In the genomic region with DNA sequence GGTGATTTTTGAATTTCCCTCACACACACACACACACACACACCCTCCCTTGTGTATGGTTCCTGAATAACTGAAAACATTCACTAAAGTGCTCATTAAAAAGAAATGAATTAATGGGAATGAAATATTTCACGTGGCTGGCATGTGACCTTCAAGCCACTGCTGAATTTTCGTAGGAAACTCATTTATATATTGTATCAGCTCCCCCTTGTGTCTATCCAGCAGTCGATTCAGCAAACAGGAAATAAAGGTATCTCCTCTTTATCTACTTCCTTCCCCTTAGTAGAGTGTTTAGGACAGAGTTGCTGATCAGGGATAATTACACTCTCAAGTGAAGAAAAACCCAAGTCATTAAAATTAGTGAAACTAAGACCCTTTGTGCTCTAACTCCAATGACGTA, we compare ENCODE assay signal across 12 cellular contexts.
DNase-seq lines count a peak whose midpoint lies in the region; ATAC-seq and TF ChIP-seq lines count a peak whose summit lies in the region.
"Had no signal": no experiment of that assay in that cellular context is flagged by ENCODE, and none has a peak within 500 bp of the region (broad histone marks: within the 10 kb centered on the region; RNA-seq: fewer than 3 reads in every experiment).

No MANE protein-coding gene starts in this region.

- no peak overlapping the region for H3K4me2 ChIP-seq in MM.1S (ENCODE audit: low read depth, low read length)

- ATAC-seq in GM19023 (IDR thresholded peaks at IDR 0.05; ENCODE audit: unreplicated experiment) (no peak), upper lobe of right lung (no peak)

- H3K79me2 ChIP-seq in MM.1S (ENCODE audit: low read length) = no peaks in the 10 kb centered on the region

- H3K4me1 ChIP-seq in MM.1S (ENCODE audit: low read length) = peaks cover 5% of the 10 kb centered on the region
- H3K4me1 ChIP-seq in liver (ENCODE audit: control insufficient read depth in 4 of 4, insufficient read depth in 4 of 4, low read length in 3 of 4) = no peaks in the 10 kb centered on the region
- H3K4me1 ChIP-seq in upper lobe of right lung = no peaks in the 10 kb centered on the region

- H3K9ac ChIP-seq in MM.1S (ENCODE audit: low read length) = no peak overlapping the region
- no peak overlapping the region for H3K9ac ChIP-seq in liver (ENCODE audit: low read depth in 1 of 2, low read length in 2 of 2)

- peak; percentile 49 for TF ChIP-seq CTCF in MM.1S (IDR thresholded peaks at IDR 0.05; ENCODE audit: low read length)
- TF ChIP-seq CTCF in liver (IDR thresholded peaks at IDR 0.05; ENCODE audit: low read depth, low read length, missing input control) = no peak
- no peak for TF ChIP-seq CTCF in upper lobe of right lung (IDR thresholded peaks at IDR 0.05)

- no peak overlapping the region for H3K27ac ChIP-seq in MM.1S (ENCODE audit: low read length)
- no peak overlapping the region for H3K27ac ChIP-seq in liver (ENCODE audit: low read depth in 1 of 2, low read length in 2 of 2)
- H3K27ac ChIP-seq in upper lobe of right lung = no peak overlapping the region
- H3K27ac ChIP-seq: ovary, RWPE1 had no signal

- DNase-seq in GM03348 (ENCODE audit: low spot score) (peak; percentile 2), MM.1S (peak; percentile 53), amniotic epithelial cell (ENCODE audit: low read depth) (peak; percentile 10), upper lobe of right lung (no peak), A172 (ENCODE audit: low spot score) (no peak)
- DNase-seq: activated CD8-positive, alpha-beta memory T cell treated with anti-CD3 and anti-CD28 coated beads for 24 hours; activated gamma-delta T cell treated with Interleukin-2 at 50 U/mL for 16 hours; NCI-H345; ovary had no signal

- H4K20me1 ChIP-seq in MM.1S (ENCODE audit: insufficient read depth, low read length) = no peaks in the 10 kb centered on the region

- intact Hi-C loops in upper lobe of right lung (cut with DNase I) = no loop called here

- H3F3A ChIP-seq in MM.1S (ENCODE audit: insufficient read depth, low read length) = no peaks in the 10 kb centered on the region

- H3K27me3 ChIP-seq in MM.1S (replicated peaks; ENCODE audit: insufficient read depth, low read length) (no peaks in the 10 kb centered on the region), liver (ENCODE audit: control insufficient read depth in 4 of 4, insufficient read depth in 4 of 4, low read length in 3 of 4) (no peaks in the 10 kb centered on the region), upper lobe of right lung (no peaks in the 10 kb centered on the region)
- H3K27me3 ChIP-seq: ovary had no signal

- H2AFZ ChIP-seq in MM.1S (ENCODE audit: low read length) = peak overlapping the region; percentile 35

- peak; percentile 45 to 50 for TF ChIP-seq RAD21 in liver (IDR thresholded peaks at IDR 0.05)

- H3K4me3 ChIP-seq in MM.1S (ENCODE audit: low read length) = no peak overlapping the region
- H3K4me3 ChIP-seq in liver (ENCODE audit: low read depth in 1 of 3, low read length in 3 of 3) = no peak overlapping the region
- H3K4me3 ChIP-seq in upper lobe of right lung = no peak overlapping the region
- H3K4me3 ChIP-seq: ovary had no signal

- no peaks in the 10 kb centered on the region for H3K9me2 ChIP-seq in MM.1S (replicated peaks; ENCODE audit: insufficient read depth, low read length)

- 40% methylated on average over 4 of the region's 4 CpGs for WGBS in liver

- H3K9me3 ChIP-seq in MM.1S (replicated peaks; ENCODE audit: insufficient read depth, low read length) (no peaks in the 10 kb centered on the region; the same call in 1 of the 2 replicates), liver (ENCODE audit: control insufficient read depth in 4 of 4, low read length in 3 of 4) (no peaks in the 10 kb centered on the region), upper lobe of right lung (no peaks in the 10 kb centered on the region)
- H3K9me3 ChIP-seq: ovary had no signal

- H3K36me3 ChIP-seq in MM.1S (replicated peaks; ENCODE audit: insufficient read depth, low read length) (no peaks in the 10 kb centered on the region), liver (ENCODE audit: control insufficient read depth in 4 of 4, insufficient read depth in 3 of 4, low read depth in 1 of 4, low read length in 3 of 4) (no peaks in the 10 kb centered on the region), upper lobe of right lung (no peaks in the 10 kb centered on the region)
- H3K36me3 ChIP-seq: ovary had no signal

TF ChIP-seq in liver, 16 proteins besides CTCF, POLR2A, EP300 and RAD21:
- no peak for TF ChIP-seq JUND (IDR thresholded peaks at IDR 0.05)
- TF ChIP-seq HNF4G (IDR thresholded peaks at IDR 0.05) = no peak
- TF ChIP-seq NR2F2 (IDR thresholded peaks at IDR 0.05) = no peak
- TF ChIP-seq, protein P1, sequence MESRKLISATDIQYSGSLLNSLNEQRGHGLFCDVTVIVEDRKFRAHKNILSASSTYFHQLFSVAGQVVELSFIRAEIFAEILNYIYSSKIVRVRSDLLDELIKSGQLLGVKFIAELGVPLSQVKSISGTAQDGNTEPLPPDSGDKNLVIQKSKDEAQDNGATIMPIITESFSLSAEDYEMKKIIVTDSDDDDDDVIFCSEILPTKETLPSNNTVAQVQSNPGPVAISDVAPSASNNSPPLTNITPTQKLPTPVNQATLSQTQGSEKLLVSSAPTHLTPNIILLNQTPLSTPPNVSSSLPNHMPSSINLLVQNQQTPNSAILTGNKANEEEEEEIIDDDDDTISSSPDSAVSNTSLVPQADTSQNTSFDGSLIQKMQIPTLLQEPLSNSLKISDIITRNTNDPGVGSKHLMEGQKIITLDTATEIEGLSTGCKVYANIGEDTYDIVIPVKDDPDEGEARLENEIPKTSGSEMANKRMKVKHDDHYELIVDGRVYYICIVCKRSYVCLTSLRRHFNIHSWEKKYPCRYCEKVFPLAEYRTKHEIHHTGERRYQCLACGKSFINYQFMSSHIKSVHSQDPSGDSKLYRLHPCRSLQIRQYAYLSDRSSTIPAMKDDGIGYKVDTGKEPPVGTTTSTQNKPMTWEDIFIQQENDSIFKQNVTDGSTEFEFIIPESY (IDR thresholded peaks at IDR 0.05) = no peak
- no peak for TF ChIP-seq MAX (IDR thresholded peaks at IDR 0.05)
- TF ChIP-seq RXRA (IDR thresholded peaks at IDR 0.05) = no peak
- TF ChIP-seq, protein P2, sequence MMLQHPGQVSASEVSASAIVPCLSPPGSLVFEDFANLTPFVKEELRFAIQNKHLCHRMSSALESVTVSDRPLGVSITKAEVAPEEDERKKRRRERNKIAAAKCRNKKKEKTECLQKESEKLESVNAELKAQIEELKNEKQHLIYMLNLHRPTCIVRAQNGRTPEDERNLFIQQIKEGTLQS (IDR thresholded peaks at IDR 0.05) = no peak
- TF ChIP-seq SP1 (IDR thresholded peaks at IDR 0.05) = no peak
- TF ChIP-seq YY1 (IDR thresholded peaks at IDR 0.05) = no peak
- no peak for TF ChIP-seq EGR1 (IDR thresholded peaks at IDR 0.05; ENCODE audit: low read depth in 2 of 2)
- no peak for TF ChIP-seq GABPA (IDR thresholded peaks at IDR 0.05 in 1 of 2, conservative IDR thresholded peaks at IDR 0.05 in 1 of 2)
- no peak for TF ChIP-seq FOXA1 (IDR thresholded peaks at IDR 0.05)
- TF ChIP-seq REST (IDR thresholded peaks at IDR 0.05) = no peak
- no peak for TF ChIP-seq HNF4A (conservative IDR thresholded peaks at IDR 0.05)
- TF ChIP-seq TAF1 (conservative IDR thresholded peaks at IDR 0.05) = no peak
- TF ChIP-seq FOXA2 (IDR thresholded peaks at IDR 0.05) = no peak

Comparison
In these comparisons a context has a peak if more than half of its experiments do, and no peak if none do; other contexts are left out.
1. DNase-seq: peak in GM03348 (single experiment), MM.1S (single experiment) and amniotic epithelial cell (single experiment); none in upper lobe of right lung (single experiment) and A172 (single experiment).